ENCODE assay signal across 24 cellular contexts in genomic region chr13:85520445-85520844, GRCh38.
DNase-seq lines count a peak whose midpoint lies in the region; ATAC-seq and TF ChIP-seq lines count a peak whose summit lies in the region.
"Had no signal": no experiment of that assay in that cellular context is flagged by ENCODE, and none has a peak within 500 bp of the region (broad histone marks: within the 10 kb centered on the region; RNA-seq: fewer than 3 reads in every experiment).

No MANE protein-coding gene starts in this region.

- peak overlapping the region; percentile 12 for H3K27ac ChIP-seq in RWPE2 (ENCODE audit: poor library complexity, severe bottlenecking)
- H3K27ac ChIP-seq in neuronal stem cell (replicated peaks; ENCODE audit: low read length) = no peak overlapping the region
- H3K27ac ChIP-seq: cardiac muscle cell, KMS-11, tibial nerve had no signal

- no peak overlapping the region for H2BK5ac ChIP-seq in neuronal stem cell (ENCODE audit: low read length)

- TF ChIP-seq POLR2A in GM18505 (IDR thresholded peaks at IDR 0.05; ENCODE audit: borderline replicate concordance, extremely low read depth, insufficient read depth, insufficient read length) = no peak

- no peak overlapping the region for H2AFZ ChIP-seq in neuronal stem cell (ENCODE audit: low read length)

- no peaks in the 10 kb centered on the region for H3K36me3 ChIP-seq in RWPE2 (ENCODE audit: low read depth)
- no peaks in the 10 kb centered on the region for H3K36me3 ChIP-seq in neuronal stem cell (replicated peaks in 1 of 2; ENCODE audit: control insufficient read depth in 2 of 2, insufficient read depth in 2 of 2, low read length in 2 of 2)
- H3K36me3 ChIP-seq: cardiac muscle cell, tibial nerve had no signal

- no peak for TF ChIP-seq CTCF in RWPE2 (IDR thresholded peaks at IDR 0.05; ENCODE audit: poor library complexity, severe bottlenecking)
- no peak for TF ChIP-seq CTCF in fibroblast of pulmonary artery (IDR thresholded peaks at IDR 0.05; ENCODE audit: low read length, missing control alignments)
- no peak for TF ChIP-seq CTCF in retinal pigment epithelial cell (conservative IDR thresholded peaks at IDR 0.05; ENCODE audit: low read depth, low read length)

- H3K4me1 ChIP-seq in RWPE2 (ENCODE audit: insufficient read depth, poor library complexity, severe bottlenecking) (peaks cover 8% of the 10 kb centered on the region), neuronal stem cell (ENCODE audit: control insufficient read depth in 2 of 2, insufficient read depth in 1 of 2, low read depth in 1 of 2, low read length in 2 of 2) (no peaks in the 10 kb centered on the region)

- no peak overlapping the region for H4K91ac ChIP-seq in neuronal stem cell (ENCODE audit: low read depth, low read length, poor library complexity)

- H2BK12ac ChIP-seq in neuronal stem cell (ENCODE audit: low read length) = no peak overlapping the region

- H3K18ac ChIP-seq in neuronal stem cell (ENCODE audit: low read length) = no peak overlapping the region

- no peak overlapping the region for H3K23ac ChIP-seq in neuronal stem cell (ENCODE audit: low read depth, low read length, poor library complexity)

- H3K79me1 ChIP-seq in neuronal stem cell (ENCODE audit: low read depth, low read length) = no peaks in the 10 kb centered on the region

- no peak overlapping the region for H2BK15ac ChIP-seq in neuronal stem cell (ENCODE audit: low read length)

- no peak overlapping the region for H2BK120ac ChIP-seq in neuronal stem cell (ENCODE audit: low read depth, low read length)

- no peak for ATAC-seq in RWPE2 (ENCODE audit: low read depth)
- ATAC-seq in GM21825 (IDR thresholded peaks at IDR 0.05; ENCODE audit: unreplicated experiment) = no peak
- ATAC-seq in GM18505 (IDR thresholded peaks at IDR 0.05; ENCODE audit: unreplicated experiment) = no peak
- ATAC-seq: activated CD8-positive, alpha-beta T cell treated with anti-CD3 and anti-CD28 coated beads for 36 hours; activated T-cell treated with anti-CD3 and anti-CD28 coated beads, Interleukin-2, amount 50 U/mL, for 72 hours; CD8-positive, alpha-beta T cell; HCT116; natural killer cell; stimulated activated effector memory CD8-positive, alpha-beta T cell treated with anti-CD3 and anti-CD28 coated beads, Interleukin-12 subunit alpha, Interleukin-12 subunit beta, amount 100 ng/mL, for 72 hours; T-helper 17 cell had no signal

- H3K27me3 ChIP-seq in RWPE2 (ENCODE audit: insufficient read depth, poor library complexity, severe bottlenecking) (no peaks in the 10 kb centered on the region), neuronal stem cell (ENCODE audit: control insufficient read depth in 3 of 3, insufficient read depth in 3 of 3, low read depth in 1 of 3, low read length in 3 of 3) (no peaks in the 10 kb centered on the region)
- H3K27me3 ChIP-seq: cardiac muscle cell, tibial nerve had no signal

- H3K4me3 ChIP-seq in RWPE2 (ENCODE audit: severe bottlenecking) (no peak overlapping the region), fibroblast of pulmonary artery (replicated peaks; ENCODE audit: low read depth, low read length) (no peak overlapping the region), retinal pigment epithelial cell (ENCODE audit: low read length) (no peak overlapping the region), neuronal stem cell (ENCODE audit: low read length in 2 of 2) (no peak overlapping the region)
- H3K4me3 ChIP-seq: cardiac muscle cell, tibial nerve had no signal

- DNase-seq in NCI-H1105 treated with DMSO at 0.1 percent for 48 hours (lab: John Stamatoyannopoulos, UW) (peak; percentile 15), NCI-H1105 (lab: John Stamatoyannopoulos, UW) (no peak), RWPE2 (ENCODE audit: low spot score) (no peak), fibroblast of pulmonary artery (ENCODE audit: low read depth) (peak; percentile 68), retinal pigment epithelial cell (ENCODE audit: low read depth) (peak; percentile 55), neuronal stem cell (ENCODE audit: low spot score) (no peak)
- DNase-seq: activated B cell treated with CpG ODN at 0.5 μM for 24 hours; activated CD8-positive, alpha-beta T cell treated with anti-CD3 and anti-CD28 coated beads for 36 hours; activated naive CD8-positive, alpha-beta T cell treated with anti-CD3 and anti-CD28 coated beads for 36 hours; activated T-cell treated with anti-CD3 and anti-CD28 coated beads, Interleukin-2, amount 50 U/mL, for 72 hours; CD8-positive, alpha-beta T cell; DMS79 treated with DMSO at 0.1 percent for 48 hours; natural killer cell; NCI-H1417 treated with DMSO at 0.1 percent for 48 hours; NCI-H2227 treated with DMSO at 0.1 percent for 48 hours; stimulated activated CD4-positive, alpha-beta T cell treated with anti-CD3 and anti-CD28 coated beads, Interleukin-12 subunit alpha, Interleukin-12 subunit beta, amount 100 ng/mL, for 4 hours; T-helper 17 cell had no signal

- no peak overlapping the region for H3K4ac ChIP-seq in neuronal stem cell (ENCODE audit: low read length)

- H3K9me3 ChIP-seq in RWPE2 (ENCODE audit: severe bottlenecking) (no peaks in the 10 kb centered on the region), neuronal stem cell (replicated peaks in 1 of 2; ENCODE audit: control insufficient read depth in 2 of 2, insufficient read depth in 1 of 2, low read depth in 1 of 2, low read length in 2 of 2) (no peaks in the 10 kb centered on the region)
- H3K9me3 ChIP-seq: tibial nerve had no signal

- no peak overlapping the region for H4K8ac ChIP-seq in neuronal stem cell (ENCODE audit: low read depth, low read length)

- no peak overlapping the region for H2AK5ac ChIP-seq in neuronal stem cell (ENCODE audit: low read depth, low read length)

- H3K14ac ChIP-seq in neuronal stem cell (ENCODE audit: low read length) = no peak overlapping the region

- H3K4me2 ChIP-seq in neuronal stem cell (ENCODE audit: insufficient read depth, low read length, poor library complexity, severe bottlenecking) = no peak overlapping the region
- H3K4me2 ChIP-seq: KMS-11 had no signal

- H3K9ac ChIP-seq in neuronal stem cell (ENCODE audit: low read depth, low read length, poor library complexity) = no peak overlapping the region
- H3K9ac ChIP-seq: KMS-11 had no signal

Comparison
In these comparisons a context has a peak if more than half of its experiments do, and no peak if none do; other contexts are left out.
1. DNase-seq: peak in NCI-H1105 treated with DMSO at 0.1 percent for 48 hours (single experiment), fibroblast of pulmonary artery (single experiment) and retinal pigment epithelial cell (single experiment); none in NCI-H1105 (single experiment), RWPE2 (single experiment) and neuronal stem cell (single experiment).